Comparison of ENCODE assay signal across 11 cellular contexts in genomic region chr5:59591162-59591561, GRCh38.
DNase-seq lines count a peak whose midpoint lies in the region; ATAC-seq and TF ChIP-seq lines count a peak whose summit lies in the region.
"Had no signal": no experiment of that assay in that cellular context is flagged by ENCODE, and none has a peak within 500 bp of the region (broad histone marks: within the 10 kb centered on the region; RNA-seq: fewer than 3 reads in every experiment).

No MANE protein-coding gene starts in this region.

- H3K27me3 Mint-ChIP-seq in activated CD4-positive, alpha-beta T cell treated with anti-CD3 and anti-CD28 coated beads, Interleukin-2, amount 10 ng/mL, durations not matched to agents 7 days and 5 days, result peaks cover 22% of the 10 kb centered on the region
- peaks cover 13% of the 10 kb centered on the region for H3K27me3 Mint-ChIP-seq in activated T-helper 1 cell treated with anti-CD3 and anti-CD28 coated beads, Interleukin-12 subunit alpha, Interleukin-12 subunit beta, Interleukin-2, Interleukin-4 antibody, amounts not matched to agents 30 ng/mL and 10 ng/mL and 1 ng/mL, durations not matched to agents 14 hours and 24 hours and 36 hours (ENCODE audit: insufficient read depth)
- peaks cover 19% of the 10 kb centered on the region for H3K27me3 Mint-ChIP-seq in stimulated activated naive CD8-positive, alpha-beta T cell treated with anti-CD3 and anti-CD28 coated beads, Interleukin-15, amount 100 ng/mL, for 72 hours
- no peaks in the 10 kb centered on the region for H3K27me3 Mint-ChIP-seq in chondrocyte (ENCODE audit: low read depth)

- peaks cover 23% of the 10 kb centered on the region for H3K4me1 Mint-ChIP-seq in activated CD4-positive, alpha-beta T cell treated with anti-CD3 and anti-CD28 coated beads, Interleukin-2, amount 10 ng/mL, durations not matched to agents 7 days and 5 days
- peaks cover 55% of the 10 kb centered on the region for H3K4me1 Mint-ChIP-seq in activated T-helper 1 cell treated with anti-CD3 and anti-CD28 coated beads, Interleukin-12 subunit alpha, Interleukin-12 subunit beta, Interleukin-2, Interleukin-4 antibody, amounts not matched to agents 30 ng/mL and 10 ng/mL and 1 ng/mL, durations not matched to agents 14 hours and 24 hours and 36 hours (ENCODE audit: low read depth)
- H3K4me1 Mint-ChIP-seq in stimulated activated naive CD8-positive, alpha-beta T cell treated with anti-CD3 and anti-CD28 coated beads, Interleukin-15, amount 100 ng/mL, for 72 hours, result peaks cover 12% of the 10 kb centered on the region
- peaks cover 35% of the 10 kb centered on the region for H3K4me1 Mint-ChIP-seq in chondrocyte (ENCODE audit: low read depth)

- no peak for DNase-seq in activated CD4-positive, alpha-beta T cell treated with anti-CD3 and anti-CD28 coated beads, Interleukin-2, amount 10 ng/mL, durations not matched to agents 7 days and 5 days
- no peak for DNase-seq in activated CD4-positive, alpha-beta T cell treated with anti-CD3 and anti-CD28 coated beads, Interleukin-2, amount 50 U/mL, for 48 hours
- no peak for DNase-seq in activated T-helper 1 cell treated with anti-CD3 and anti-CD28 coated beads, Interleukin-12 subunit alpha, Interleukin-12 subunit beta, Interleukin-2, Interleukin-4 antibody, amounts not matched to agents 30 ng/mL and 10 ng/mL and 1 ng/mL, durations not matched to agents 14 hours and 24 hours and 36 hours (ENCODE audit: low spot score)
- no peak for DNase-seq in stimulated activated naive CD8-positive, alpha-beta T cell treated with anti-CD3 and anti-CD28 coated beads, Interleukin-15, amount 100 ng/mL, for 72 hours
- DNase-seq in DMS 273 (lab: John Stamatoyannopoulos, UW; ENCODE audit: unreplicated experiment) (no peak), Right ventricle myocardium superior (no peak), chondrocyte (ENCODE audit: low spot score) (no peak)
- DNase-seq: anterior cingulate cortex; NCI-H446 treated with DMSO at 0.1 percent for 48 hours; stimulated activated CD4-positive, alpha-beta T cell treated with anti-CD3 and anti-CD28 coated beads, Interleukin-4, amount 100 ng/mL, for 1 hour had no signal

- ATAC-seq in HG02970 (IDR thresholded peaks at IDR 0.05; ENCODE audit: low FRiP score, unreplicated experiment), result peak; percentile 63
- ATAC-seq in stimulated activated naive CD8-positive, alpha-beta T cell treated with anti-CD3 and anti-CD28 coated beads, Interleukin-15, amount 100 ng/mL, for 72 hours, result peak; percentile 99
- ATAC-seq in Right ventricle myocardium superior (ENCODE audit: poor library complexity), result no peak

- intact Hi-C loops in activated T-helper 1 cell treated with anti-CD3 and anti-CD28 coated beads, Interleukin-12 subunit alpha, Interleukin-12 subunit beta, Interleukin-2, Interleukin-4 antibody, amounts not matched to agents 30 ng/mL and 10 ng/mL and 1 ng/mL, durations not matched to agents 14 hours and 24 hours and 36 hours (cut with micrococcal nuclease), result loop anchor here (1.0 to 10.0 kb wide), 7 partner anchors 18 to 1694 kb away; no protein-coding TSS in a partner anchor
- intact Hi-C loops in Right ventricle myocardium superior (cut with DNase I), result no loop called here

- no peak overlapping the region for H3K4me3 Mint-ChIP-seq in activated CD4-positive, alpha-beta T cell treated with anti-CD3 and anti-CD28 coated beads, Interleukin-2, amount 10 ng/mL, durations not matched to agents 7 days and 5 days
- peak overlapping the region; percentile 30 for H3K4me3 Mint-ChIP-seq in activated T-helper 1 cell treated with anti-CD3 and anti-CD28 coated beads, Interleukin-12 subunit alpha, Interleukin-12 subunit beta, Interleukin-2, Interleukin-4 antibody, amounts not matched to agents 30 ng/mL and 10 ng/mL and 1 ng/mL, durations not matched to agents 14 hours and 24 hours and 36 hours
- no peak overlapping the region for H3K4me3 Mint-ChIP-seq in stimulated activated naive CD8-positive, alpha-beta T cell treated with anti-CD3 and anti-CD28 coated beads, Interleukin-15, amount 100 ng/mL, for 72 hours
- no peak overlapping the region for H3K4me3 Mint-ChIP-seq in chondrocyte (ENCODE audit: unreplicated experiment)

- CTCF ChIA-PET in activated CD4-positive, alpha-beta T cell treated with anti-CD3 and anti-CD28 coated beads, Interleukin-2, amount 10 ng/mL, durations not matched to agents 7 days and 5 days (lab: Charles Lee), result no interaction called here

- POLR2A ChIA-PET in activated CD4-positive, alpha-beta T cell treated with anti-CD3 and anti-CD28 coated beads, Interleukin-2, amount 10 ng/mL, durations not matched to agents 7 days and 5 days (lab: Charles Lee), result no interaction called here

- no peak for TF ChIP-seq CTCF in chondrocyte (IDR thresholded peaks at IDR 0.05)

- H3K9me3 Mint-ChIP-seq in activated CD4-positive, alpha-beta T cell treated with anti-CD3 and anti-CD28 coated beads, Interleukin-2, amount 10 ng/mL, durations not matched to agents 7 days and 5 days, result no peaks in the 10 kb centered on the region
- H3K9me3 Mint-ChIP-seq in activated T-helper 1 cell treated with anti-CD3 and anti-CD28 coated beads, Interleukin-12 subunit alpha, Interleukin-12 subunit beta, Interleukin-2, Interleukin-4 antibody, amounts not matched to agents 30 ng/mL and 10 ng/mL and 1 ng/mL, durations not matched to agents 14 hours and 24 hours and 36 hours, result peaks cover 5% of the 10 kb centered on the region
- H3K9me3 Mint-ChIP-seq in stimulated activated naive CD8-positive, alpha-beta T cell treated with anti-CD3 and anti-CD28 coated beads, Interleukin-15, amount 100 ng/mL, for 72 hours, result no peaks in the 10 kb centered on the region
- no peaks in the 10 kb centered on the region for H3K9me3 Mint-ChIP-seq in chondrocyte (ENCODE audit: low read depth)

- H3K36me3 Mint-ChIP-seq in activated CD4-positive, alpha-beta T cell treated with anti-CD3 and anti-CD28 coated beads, Interleukin-2, amount 10 ng/mL, durations not matched to agents 7 days and 5 days (ENCODE audit: low read depth), result no peaks in the 10 kb centered on the region
- H3K36me3 Mint-ChIP-seq in activated T-helper 1 cell treated with anti-CD3 and anti-CD28 coated beads, Interleukin-12 subunit alpha, Interleukin-12 subunit beta, Interleukin-2, Interleukin-4 antibody, amounts not matched to agents 30 ng/mL and 10 ng/mL and 1 ng/mL, durations not matched to agents 14 hours and 24 hours and 36 hours (ENCODE audit: low read depth), result peaks cover 6% of the 10 kb centered on the region
- H3K36me3 Mint-ChIP-seq in chondrocyte (ENCODE audit: low read depth), result no peaks in the 10 kb centered on the region

- H3K27ac Mint-ChIP-seq in activated CD4-positive, alpha-beta T cell treated with anti-CD3 and anti-CD28 coated beads, Interleukin-2, amount 10 ng/mL, durations not matched to agents 7 days and 5 days, result peak overlapping the region; percentile 39
- H3K27ac Mint-ChIP-seq in activated T-helper 1 cell treated with anti-CD3 and anti-CD28 coated beads, Interleukin-12 subunit alpha, Interleukin-12 subunit beta, Interleukin-2, Interleukin-4 antibody, amounts not matched to agents 30 ng/mL and 10 ng/mL and 1 ng/mL, durations not matched to agents 14 hours and 24 hours and 36 hours, result no peak overlapping the region
- H3K27ac Mint-ChIP-seq in stimulated activated naive CD8-positive, alpha-beta T cell treated with anti-CD3 and anti-CD28 coated beads, Interleukin-15, amount 100 ng/mL, for 72 hours, result no peak overlapping the region
- no peak overlapping the region for H3K27ac Mint-ChIP-seq in chondrocyte (ENCODE audit: unreplicated experiment)
